1 cellular context compared by ENCODE assay signal in the genomic region with DNA sequence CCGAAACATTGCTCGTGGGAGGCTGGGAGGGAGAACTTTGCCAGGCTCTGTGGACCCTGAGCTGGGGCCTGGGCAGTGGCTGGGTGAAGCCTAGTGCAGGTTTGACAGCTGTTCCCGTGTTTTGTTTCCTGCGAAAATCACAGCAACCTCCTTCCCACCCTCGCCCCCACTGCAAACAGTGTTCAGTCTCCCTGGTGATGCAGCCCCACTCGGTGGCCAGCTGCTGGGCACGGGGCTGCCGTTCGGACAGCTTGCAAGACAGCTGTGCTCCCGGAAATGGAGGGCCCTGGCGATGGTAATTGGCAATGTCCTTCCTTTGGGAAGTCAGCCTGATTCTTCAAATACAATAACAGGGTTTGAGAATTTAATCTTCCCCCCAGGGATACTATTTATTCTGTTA.
TF ChIP-seq lines count a peak whose summit lies in the region.

No MANE protein-coding gene starts in this region.

TF ChIP-seq in GM23338, 12 proteins besides CTCF, POLR2A, EP300 and RAD21 (continued from another document):
- TF ChIP-seq, protein P1, sequence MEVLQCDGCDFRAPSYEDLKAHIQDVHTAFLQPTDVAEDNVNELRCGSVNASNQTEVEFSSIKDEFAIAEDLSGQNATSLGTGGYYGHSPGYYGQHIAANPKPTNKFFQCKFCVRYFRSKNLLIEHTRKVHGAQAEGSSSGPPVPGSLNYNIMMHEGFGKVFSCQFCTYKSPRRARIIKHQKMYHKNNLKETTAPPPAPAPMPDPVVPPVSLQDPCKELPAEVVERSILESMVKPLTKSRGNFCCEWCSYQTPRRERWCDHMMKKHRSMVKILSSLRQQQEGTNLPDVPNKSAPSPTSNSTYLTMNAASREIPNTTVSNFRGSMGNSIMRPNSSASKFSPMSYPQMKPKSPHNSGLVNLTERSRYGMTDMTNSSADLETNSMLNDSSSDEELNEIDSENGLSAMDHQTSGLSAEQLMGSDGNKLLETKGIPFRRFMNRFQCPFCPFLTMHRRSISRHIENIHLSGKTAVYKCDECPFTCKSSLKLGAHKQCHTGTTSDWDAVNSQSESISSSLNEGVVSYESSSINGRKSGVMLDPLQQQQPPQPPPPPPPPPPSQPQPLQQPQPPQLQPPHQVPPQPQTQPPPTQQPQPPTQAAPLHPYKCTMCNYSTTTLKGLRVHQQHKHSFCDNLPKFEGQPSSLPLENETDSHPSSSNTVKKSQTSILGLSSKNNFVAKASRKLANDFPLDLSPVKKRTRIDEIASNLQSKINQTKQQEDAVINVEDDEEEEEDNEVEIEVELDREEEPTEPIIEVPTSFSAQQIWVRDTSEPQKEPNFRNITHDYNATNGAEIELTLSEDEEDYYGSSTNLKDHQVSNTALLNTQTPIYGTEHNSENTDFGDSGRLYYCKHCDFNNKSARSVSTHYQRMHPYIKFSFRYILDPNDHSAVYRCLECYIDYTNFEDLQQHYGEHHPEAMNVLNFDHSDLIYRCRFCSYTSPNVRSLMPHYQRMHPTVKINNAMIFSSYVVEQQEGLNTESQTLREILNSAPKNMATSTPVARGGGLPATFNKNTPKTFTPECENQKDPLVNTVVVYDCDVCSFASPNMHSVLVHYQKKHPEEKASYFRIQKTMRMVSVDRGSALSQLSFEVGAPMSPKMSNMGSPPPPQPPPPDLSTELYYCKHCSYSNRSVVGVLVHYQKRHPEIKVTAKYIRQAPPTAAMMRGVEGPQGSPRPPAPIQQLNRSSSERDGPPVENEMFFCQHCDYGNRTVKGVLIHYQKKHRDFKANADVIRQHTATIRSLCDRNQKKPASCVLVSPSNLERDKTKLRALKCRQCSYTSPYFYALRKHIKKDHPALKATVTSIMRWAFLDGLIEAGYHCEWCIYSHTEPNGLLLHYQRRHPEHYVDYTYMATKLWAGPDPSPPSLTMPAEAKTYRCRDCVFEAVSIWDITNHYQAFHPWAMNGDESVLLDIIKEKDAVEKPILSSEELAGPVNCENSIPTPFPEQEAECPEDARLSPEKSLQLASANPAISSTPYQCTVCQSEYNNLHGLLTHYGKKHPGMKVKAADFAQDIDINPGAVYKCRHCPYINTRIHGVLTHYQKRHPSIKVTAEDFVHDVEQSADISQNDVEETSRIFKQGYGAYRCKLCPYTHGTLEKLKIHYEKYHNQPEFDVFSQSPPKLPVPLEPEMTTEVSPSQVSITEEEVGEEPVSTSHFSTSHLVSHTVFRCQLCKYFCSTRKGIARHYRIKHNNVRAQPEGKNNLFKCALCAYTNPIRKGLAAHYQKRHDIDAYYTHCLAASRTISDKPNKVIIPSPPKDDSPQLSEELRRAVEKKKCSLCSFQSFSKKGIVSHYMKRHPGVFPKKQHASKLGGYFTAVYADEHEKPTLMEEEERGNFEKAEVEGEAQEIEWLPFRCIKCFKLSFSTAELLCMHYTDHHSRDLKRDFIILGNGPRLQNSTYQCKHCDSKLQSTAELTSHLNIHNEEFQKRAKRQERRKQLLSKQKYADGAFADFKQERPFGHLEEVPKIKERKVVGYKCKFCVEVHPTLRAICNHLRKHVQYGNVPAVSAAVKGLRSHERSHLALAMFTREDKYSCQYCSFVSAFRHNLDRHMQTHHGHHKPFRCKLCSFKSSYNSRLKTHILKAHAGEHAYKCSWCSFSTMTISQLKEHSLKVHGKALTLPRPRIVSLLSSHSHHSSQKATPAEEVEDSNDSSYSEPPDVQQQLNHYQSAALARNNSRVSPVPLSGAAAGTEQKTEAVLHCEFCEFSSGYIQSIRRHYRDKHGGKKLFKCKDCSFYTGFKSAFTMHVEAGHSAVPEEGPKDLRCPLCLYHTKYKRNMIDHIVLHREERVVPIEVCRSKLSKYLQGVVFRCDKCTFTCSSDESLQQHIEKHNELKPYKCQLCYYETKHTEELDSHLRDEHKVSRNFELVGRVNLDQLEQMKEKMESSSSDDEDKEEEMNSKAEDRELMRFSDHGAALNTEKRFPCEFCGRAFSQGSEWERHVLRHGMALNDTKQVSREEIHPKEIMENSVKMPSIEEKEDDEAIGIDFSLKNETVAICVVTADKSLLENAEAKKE (CRISPR knock-in tag; IDR thresholded peaks at IDR 0.05) = no peak
- TF ChIP-seq, protein P2, sequence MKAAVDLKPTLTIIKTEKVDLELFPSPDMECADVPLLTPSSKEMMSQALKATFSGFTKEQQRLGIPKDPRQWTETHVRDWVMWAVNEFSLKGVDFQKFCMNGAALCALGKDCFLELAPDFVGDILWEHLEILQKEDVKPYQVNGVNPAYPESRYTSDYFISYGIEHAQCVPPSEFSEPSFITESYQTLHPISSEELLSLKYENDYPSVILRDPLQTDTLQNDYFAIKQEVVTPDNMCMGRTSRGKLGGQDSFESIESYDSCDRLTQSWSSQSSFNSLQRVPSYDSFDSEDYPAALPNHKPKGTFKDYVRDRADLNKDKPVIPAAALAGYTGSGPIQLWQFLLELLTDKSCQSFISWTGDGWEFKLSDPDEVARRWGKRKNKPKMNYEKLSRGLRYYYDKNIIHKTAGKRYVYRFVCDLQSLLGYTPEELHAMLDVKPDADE (IDR thresholded peaks at IDR 0.05) = no peak
- TF ChIP-seq ZNF114 (CRISPR knock-in tag; IDR thresholded peaks at IDR 0.05) (no peak), CREB1 (CRISPR knock-in tag; IDR thresholded peaks at IDR 0.05; ENCODE audit: low read depth) (no peak), JUNB (IDR thresholded peaks at IDR 0.05; ENCODE audit: unreplicated experiment) (no peak)
